In the genomic region with DNA sequence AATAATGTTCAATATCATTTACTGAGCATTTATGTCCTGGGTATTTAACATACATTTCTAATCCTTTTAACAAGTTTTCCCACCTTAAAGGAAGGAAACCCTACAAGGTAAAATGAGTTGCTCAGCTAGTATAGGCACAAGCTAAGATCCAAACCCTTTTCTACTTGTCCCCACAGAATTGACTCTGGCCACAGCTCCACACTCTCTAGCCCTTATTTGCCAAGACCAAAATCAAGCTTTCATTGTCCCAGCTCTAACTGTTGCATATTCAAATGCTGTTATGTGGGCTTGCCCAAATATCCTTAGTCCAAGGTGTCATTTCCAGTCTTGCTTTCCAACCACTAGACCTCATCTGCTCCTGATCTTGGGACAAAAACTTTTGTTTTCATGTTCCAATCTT, we compare ENCODE assay signal across 16 cellular contexts.
"Had no signal": no experiment of that assay in that cellular context is flagged by ENCODE, and none has a peak within 500 bp of the region (broad histone marks: within the 10 kb centered on the region; RNA-seq: fewer than 3 reads in every experiment).

No MANE protein-coding gene starts in this region.

- H3K4me1 Mint-ChIP-seq: naive thymus-derived CD8-positive, alpha-beta T cell; neural crest cell had no signal

- H3K4me3 Mint-ChIP-seq: naive thymus-derived CD8-positive, alpha-beta T cell; neural crest cell; type B pancreatic cell had no signal

- ATAC-seq: esophagus mucosa; heart right ventricle; left colon; mucosa of descending colon; naive thymus-derived CD8-positive, alpha-beta T cell; right cardiac atrium had no signal

- H3K9me3 Mint-ChIP-seq: naive thymus-derived CD8-positive, alpha-beta T cell; type B pancreatic cell had no signal

- H3K27me3 Mint-ChIP-seq: type B pancreatic cell had no signal

- H3K36me3 Mint-ChIP-seq: naive thymus-derived CD8-positive, alpha-beta T cell; type B pancreatic cell had no signal

- H3K9me3 ChIP-seq: mucosa of descending colon, stomach had no signal

- DNase-seq: effector memory CD4-positive, alpha-beta T cell; heart right ventricle; left colon; mucosa of descending colon; naive thymus-derived CD8-positive, alpha-beta T cell; right cardiac atrium; small intestine; stimulated activated CD4-positive, alpha-beta T cell treated with anti-CD3 and anti-CD28 coated beads, Interleukin-12 subunit alpha, Interleukin-12 subunit beta, amount 100 ng/mL, for 4 hours; stimulated activated naive CD4-positive, alpha-beta T cell; stomach had no signal

- H3K4me1 ChIP-seq: stomach had no signal

- H3K27ac ChIP-seq: heart right ventricle, stomach had no signal

- H3K4me3 ChIP-seq: heart right ventricle, mucosa of descending colon, stomach had no signal

- FAIRE-seq: endometrium, small intestine, urothelium cell line had no signal

- H3K27me3 ChIP-seq: heart right ventricle, stomach had no signal

- H3K27ac Mint-ChIP-seq: naive thymus-derived CD8-positive, alpha-beta T cell; progenitor cell of endocrine pancreas; type B pancreatic cell had no signal

- H3K36me3 ChIP-seq: heart right ventricle, stomach had no signal
